In the genomic region with DNA sequence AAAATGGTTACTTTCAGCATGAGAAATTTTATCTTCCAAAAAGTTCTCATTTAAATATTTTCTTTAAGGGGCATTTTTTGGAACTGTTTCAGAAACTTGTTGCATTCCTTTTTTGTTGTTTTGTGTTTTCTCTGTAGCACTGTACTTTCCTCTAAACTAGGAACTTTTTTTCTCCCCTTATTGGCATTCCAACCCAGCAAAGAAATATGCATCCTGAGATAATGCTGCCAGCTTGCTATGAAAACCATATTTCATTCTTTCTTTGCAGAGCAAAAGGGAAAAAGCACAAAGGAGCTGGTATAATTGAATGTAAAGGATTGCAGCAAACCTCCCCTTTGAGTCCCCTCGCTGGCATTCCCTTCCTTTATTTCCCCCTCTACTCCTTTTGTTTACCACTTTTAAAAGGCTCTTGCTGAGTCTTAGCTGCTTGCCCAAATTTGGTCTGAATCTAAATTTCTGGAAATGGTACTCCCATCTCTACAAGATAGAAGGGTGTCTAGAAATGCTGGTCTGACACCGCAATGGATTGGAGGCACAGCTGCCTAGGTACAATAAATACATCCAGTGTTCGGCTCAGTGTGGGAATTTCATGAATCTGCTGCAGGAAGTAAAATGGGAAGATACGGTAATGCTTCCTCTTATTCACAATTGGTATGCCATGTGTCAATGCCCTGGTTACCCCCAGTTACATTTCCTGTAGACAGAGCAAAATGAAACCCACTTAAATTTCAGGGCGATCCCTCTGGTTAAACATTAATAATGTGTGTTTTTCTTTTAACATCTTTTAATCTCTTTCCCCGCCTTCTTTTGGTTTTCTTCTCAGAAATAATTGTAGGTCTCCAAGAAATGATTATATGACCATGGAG, we compare ENCODE assay signal across 18 cellular contexts.
DNase-seq lines count a peak whose midpoint lies in the region; ATAC-seq and TF ChIP-seq lines count a peak whose summit lies in the region.
"Had no signal": no experiment of that assay in that cellular context is flagged by ENCODE, and none has a peak within 500 bp of the region (broad histone marks: within the 10 kb centered on the region; RNA-seq: fewer than 3 reads in every experiment).

No MANE protein-coding gene starts in this region.

- H3F3A ChIP-seq in GM23338 (replicated peaks; ENCODE audit: low read depth), result no peaks in the 10 kb centered on the region

- no peaks in the 10 kb centered on the region for H4K20me1 ChIP-seq in GM23338 (replicated peaks; ENCODE audit: insufficient read depth)
- H4K20me1 ChIP-seq: BLaER1 had no signal

- no peak overlapping the region for H3K4me3 Mint-ChIP-seq in GM23338
- H3K4me3 Mint-ChIP-seq: CD8-positive, alpha-beta T cell had no signal

- H3K79me2 ChIP-seq in GM23338 (replicated peaks; ENCODE audit: insufficient read depth), result no peaks in the 10 kb centered on the region
- no peaks in the 10 kb centered on the region for H3K79me2 ChIP-seq in mesendoderm (ENCODE audit: control insufficient read depth, insufficient read depth, low read length)

- no peak overlapping the region for H2AK5ac ChIP-seq in mesendoderm (ENCODE audit: low read length)

- H2BK15ac ChIP-seq in mesendoderm (replicated peaks; ENCODE audit: low read depth), result no peak overlapping the region

- DNase-seq in GM23338 (ENCODE audit: low spot score) (peak; percentile 28), adipocyte (ENCODE audit: low read depth) (peak; percentile 50), mesendoderm (no peak), NOMO-1 (lab: John Stamatoyannopoulos, UW; ENCODE audit: unreplicated experiment in 2 of 2) (no peak), SKM-1 treated with dmso at 0.1 percent for 144 hours (lab: John Stamatoyannopoulos, UW; ENCODE audit: unreplicated experiment) (no peak), BE2C (no peak)
- DNase-seq in activated CD4-positive, alpha-beta T cell treated with anti-CD3 and anti-CD28 coated beads for 1 hour, result no peak
- DNase-seq: CD8-positive, alpha-beta T cell; DMS79 treated with DMSO at 0.1 percent for 48 hours; NCI-H1105 treated with DMSO at 0.1 percent for 48 hours; NCI-H187 treated with DMSO at 0.1 percent for 48 hours; NCI-H446 treated with DMSO at 0.1 percent for 48 hours; NCI-H748 treated with DMSO at 0.1 percent for 48 hours; PC-9; SJCRH30 had no signal

- no CpG with 5 or more reads among the region's 6 CpGs for WGBS in mesendoderm (ENCODE audit: extremely low coverage, insufficient coverage, low lambda C conversion rate)

- TF ChIP-seq CTCF in GM23338 (conservative IDR thresholded peaks at IDR 0.05; ENCODE audit: low read depth in 2 of 2), result no peak
- TF ChIP-seq CTCF in BE2C (IDR thresholded peaks at IDR 0.05; ENCODE audit: low read depth, low read length), result no peak

- H3K9ac ChIP-seq in adipocyte (ENCODE audit: low read length) (no peak overlapping the region), endocrine pancreas (ENCODE audit: control insufficient read depth, insufficient read depth, low read length) (no peak overlapping the region), mesendoderm (ENCODE audit: low read length) (no peak overlapping the region)
- H3K9ac ChIP-seq: BLaER1 had no signal

- H3K36me3 ChIP-seq in GM23338 (ENCODE audit: insufficient read depth) (no peaks in the 10 kb centered on the region), adipocyte (ENCODE audit: control insufficient read depth, insufficient read depth, low read length, severe bottlenecking) (peaks cover 25% of the 10 kb centered on the region), endocrine pancreas (ENCODE audit: control insufficient read depth, insufficient read depth, low read length) (peaks cover 2% of the 10 kb centered on the region), mesendoderm (ENCODE audit: control insufficient read depth, insufficient read depth, low read length) (no peaks in the 10 kb centered on the region), BE2C (peaks cover 73% of the 10 kb centered on the region)
- H3K36me3 ChIP-seq: BLaER1, SJCRH30 had no signal

- no peak overlapping the region for H4K5ac ChIP-seq in mesendoderm (ENCODE audit: low read length)

- H3K4me1 ChIP-seq in GM23338 (ENCODE audit: insufficient read depth) (peaks cover 21% of the 10 kb centered on the region), adipocyte (ENCODE audit: control insufficient read depth, insufficient read depth, low read length) (peaks cover 10% of the 10 kb centered on the region), endocrine pancreas (ENCODE audit: control insufficient read depth, insufficient read depth, low read length) (peaks cover 64% of the 10 kb centered on the region), mesendoderm (ENCODE audit: control insufficient read depth, low read depth, low read length) (peaks cover 9% of the 10 kb centered on the region), BE2C (peaks cover 23% of the 10 kb centered on the region)
- H3K4me1 ChIP-seq: BLaER1, SJCRH30 had no signal

- H4K8ac ChIP-seq in mesendoderm (ENCODE audit: low read depth, low read length), result no peak overlapping the region

- H3K4ac ChIP-seq in mesendoderm (ENCODE audit: low read depth, low read length), result no peak overlapping the region

- no peak overlapping the region for H3K23ac ChIP-seq in mesendoderm (ENCODE audit: low read length)

- H2BK5ac ChIP-seq in mesendoderm (ENCODE audit: low read length), result no peak overlapping the region

- H3K36me3 Mint-ChIP-seq in GM23338 (ENCODE audit: low read depth), result no peaks in the 10 kb centered on the region
- H3K36me3 Mint-ChIP-seq: CD8-positive, alpha-beta T cell had no signal

- H2BK120ac ChIP-seq in mesendoderm (ENCODE audit: low read depth, low read length), result no peak overlapping the region

- peak overlapping the region; percentile 39; the same call in 1 of the 2 replicates for H3K27ac Mint-ChIP-seq in GM23338
- H3K27ac Mint-ChIP-seq: CD8-positive, alpha-beta T cell had no signal

- H3K4me2 ChIP-seq in GM23338, result peak overlapping the region; percentile 6; the same call in 1 of the 2 replicates
- H3K4me2 ChIP-seq in mesendoderm (ENCODE audit: low read length), result no peak overlapping the region
- H3K4me2 ChIP-seq: BLaER1, PC-9 had no signal

- H3K4me3 ChIP-seq in GM23338 (no peak overlapping the region), adipocyte (ENCODE audit: low read length) (no peak overlapping the region), endocrine pancreas (ENCODE audit: control insufficient read depth, insufficient read depth, low read length) (peak overlapping the region; percentile 30), mesendoderm (ENCODE audit: low read length) (no peak overlapping the region), BE2C (ENCODE audit: low read depth, low read length) (no peak overlapping the region)
- H3K4me3 ChIP-seq: BLaER1, PC-9, SJCRH30 had no signal

- H2AFZ ChIP-seq in GM23338, result peak overlapping the region; percentile 11; the same call in 1 of the 2 replicates
- H2AFZ ChIP-seq: PC-9 had no signal

- ATAC-seq in GM23338, result peak; percentile 68
- ATAC-seq: CD8-positive, alpha-beta T cell had no signal

- no peak overlapping the region for H3K18ac ChIP-seq in mesendoderm (ENCODE audit: low read length)

- H3K9me2 ChIP-seq in GM23338 (ENCODE audit: insufficient read depth), result no peaks in the 10 kb centered on the region

- peak overlapping the region; percentile 27 for H3K56ac ChIP-seq in mesendoderm (ENCODE audit: low read length)

- H3K4me1 Mint-ChIP-seq in GM23338, result peaks cover 26% of the 10 kb centered on the region

- H3K27me3 ChIP-seq in GM23338 (ENCODE audit: insufficient read depth) (no peaks in the 10 kb centered on the region), adipocyte (replicated peaks; ENCODE audit: control insufficient read depth, insufficient read depth, low read length) (no peaks in the 10 kb centered on the region), endocrine pancreas (ENCODE audit: control insufficient read depth, insufficient read depth, low read length) (no peaks in the 10 kb centered on the region), mesendoderm (ENCODE audit: insufficient read depth, low read length, poor library complexity) (no peaks in the 10 kb centered on the region), BE2C (no peaks in the 10 kb centered on the region)
- H3K27me3 ChIP-seq: BLaER1, SJCRH30 had no signal

- peaks cover 1% of the 10 kb centered on the region for H3K27me3 Mint-ChIP-seq in GM23338 (ENCODE audit: insufficient read depth, low read depth, poor library complexity)

- no peaks in the 10 kb centered on the region for H3K9me3 Mint-ChIP-seq in GM23338
- H3K9me3 Mint-ChIP-seq: CD8-positive, alpha-beta T cell had no signal

- H3K9me3 ChIP-seq in adipocyte (ENCODE audit: control insufficient read depth, low read length), result no peaks in the 10 kb centered on the region
- H3K9me3 ChIP-seq in endocrine pancreas (ENCODE audit: control insufficient read depth, low read length), result no peaks in the 10 kb centered on the region
- H3K9me3 ChIP-seq in BE2C, result no peaks in the 10 kb centered on the region
- H3K9me3 ChIP-seq: BLaER1, SJCRH30 had no signal

- H3K27ac ChIP-seq in GM23338 (ENCODE audit: low read depth), result no peak overlapping the region
- no peak overlapping the region for H3K27ac ChIP-seq in mesendoderm (ENCODE audit: low read depth, low read length)
- H3K27ac ChIP-seq: BLaER1, HL-60, PC-9, SJCRH30 had no signal

- H3K79me1 ChIP-seq in mesendoderm (ENCODE audit: low read length), result no peaks in the 10 kb centered on the region

TF ChIP-seq in GM23338, 12 proteins besides CTCF, POLR2A, EP300 and RAD21 (continues in another document):
- no peak for TF ChIP-seq ZNF114 (CRISPR knock-in tag; IDR thresholded peaks at IDR 0.05)
- TF ChIP-seq POLR2AphosphoS5 (IDR thresholded peaks at IDR 0.05; ENCODE audit: low read depth), result no peak
- no peak for TF ChIP-seq EZH2phosphoT487 (IDR thresholded peaks at IDR 0.05; ENCODE audit: unreplicated experiment)
- TF ChIP-seq, protein P1, sequence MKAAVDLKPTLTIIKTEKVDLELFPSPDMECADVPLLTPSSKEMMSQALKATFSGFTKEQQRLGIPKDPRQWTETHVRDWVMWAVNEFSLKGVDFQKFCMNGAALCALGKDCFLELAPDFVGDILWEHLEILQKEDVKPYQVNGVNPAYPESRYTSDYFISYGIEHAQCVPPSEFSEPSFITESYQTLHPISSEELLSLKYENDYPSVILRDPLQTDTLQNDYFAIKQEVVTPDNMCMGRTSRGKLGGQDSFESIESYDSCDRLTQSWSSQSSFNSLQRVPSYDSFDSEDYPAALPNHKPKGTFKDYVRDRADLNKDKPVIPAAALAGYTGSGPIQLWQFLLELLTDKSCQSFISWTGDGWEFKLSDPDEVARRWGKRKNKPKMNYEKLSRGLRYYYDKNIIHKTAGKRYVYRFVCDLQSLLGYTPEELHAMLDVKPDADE (IDR thresholded peaks at IDR 0.05), result no peak
- no peak for TF ChIP-seq ZNF331 (CRISPR knock-in tag; IDR thresholded peaks at IDR 0.05; ENCODE audit: low read depth)
- no peak for TF ChIP-seq JUNB (IDR thresholded peaks at IDR 0.05; ENCODE audit: unreplicated experiment)
- no peak for TF ChIP-seq NANOG (IDR thresholded peaks at IDR 0.05; ENCODE audit: borderline replicate concordance)
- no peak for TF ChIP-seq EZH2 (IDR thresholded peaks at IDR 0.05; ENCODE audit: low read depth, unreplicated experiment)
- TF ChIP-seq CREB1 (CRISPR knock-in tag; IDR thresholded peaks at IDR 0.05; ENCODE audit: low read depth), result no peak

Comparison
In these comparisons a context has a peak if more than half of its experiments do, and no peak if none do; other contexts are left out.
1. DNase-seq: peak in GM23338 (single experiment) and adipocyte (single experiment); none in mesendoderm (single experiment), NOMO-1 (0 of 2), activated CD4-positive, alpha-beta T cell treated with anti-CD3 and anti-CD28 coated beads for 1 hour (single experiment), SKM-1 treated with dmso at 0.1 percent for 144 hours (single experiment) and BE2C (single experiment).